Comparison of ENCODE assay signal across 8 cellular contexts in the genomic region with DNA sequence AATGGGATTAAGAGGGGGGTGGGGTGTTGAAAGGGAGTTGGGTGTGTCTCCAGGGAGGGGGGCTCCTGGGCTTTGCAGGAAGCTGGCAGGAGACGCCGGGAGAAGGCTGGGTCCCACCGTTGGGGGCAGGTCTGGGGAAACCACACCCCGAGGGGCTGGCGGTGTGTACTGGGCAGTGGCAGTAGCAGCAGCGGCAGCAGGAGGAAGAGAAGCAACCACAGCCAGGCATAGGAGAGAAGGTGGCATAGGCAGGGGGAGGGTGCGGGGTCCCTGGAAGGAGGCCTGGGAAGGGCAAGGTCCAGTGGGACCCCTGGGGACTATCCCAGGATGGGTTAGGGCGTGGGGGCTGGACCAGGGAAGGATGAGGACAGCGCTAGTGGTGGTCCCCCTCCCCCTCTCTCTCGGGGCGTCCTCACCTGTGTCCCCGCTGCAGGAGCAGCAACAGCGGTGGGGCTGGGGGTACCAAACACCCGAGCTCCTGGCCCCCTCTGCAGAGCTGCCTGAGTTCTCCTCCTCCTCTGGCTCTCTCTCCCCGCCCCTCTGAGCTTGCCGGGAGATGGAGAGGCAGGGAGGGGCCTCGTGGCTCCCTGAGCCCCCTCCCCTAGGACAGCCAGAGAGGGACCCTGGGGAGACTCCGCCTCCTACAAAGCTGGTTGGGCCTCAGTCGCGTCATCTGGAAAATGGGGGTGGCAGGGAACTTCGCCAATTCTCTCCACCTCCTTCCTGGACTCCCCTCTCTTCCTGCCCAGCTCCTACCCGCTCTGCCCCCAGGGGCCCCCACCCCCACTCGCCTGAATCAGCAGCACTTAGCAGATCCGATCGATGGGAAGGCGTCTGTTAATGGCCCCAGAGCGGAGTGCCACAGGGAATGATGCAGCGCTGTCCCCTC. TPM values are rescaled to one million over a fixed set of nuclear protein-coding genes. Genes with fewer than 3 reads are reported as not detected.
DNase-seq lines count a peak whose midpoint lies in the region; ATAC-seq and TF ChIP-seq lines count a peak whose summit lies in the region.

Gene KCND1 (minus strand): TSS at position 520 of the 889 bp plus-strand sequence. CDS start 1,573 bp downstream, outside the sequence.

- H3K9ac ChIP-seq in SK-N-MC (ENCODE audit: insufficient read length), result no peak within 1 kb of the TSS

- H3K36me3 ChIP-seq in SK-N-MC (ENCODE audit: insufficient read depth, low read length), result no peaks in the 10 kb centered on the region; the same call in 1 of the 2 replicates
- H3K36me3 ChIP-seq in esophagus squamous epithelium, result peaks cover 0 to 28% (median 0%) of the 10 kb centered on the region in 3 donors
- H3K36me3 ChIP-seq in muscle layer of duodenum (ENCODE audit: control insufficient read depth in 1 of 2, insufficient read depth in 2 of 2, low read length in 2 of 2), result peaks cover 7 to 9% of the 10 kb centered on the region in 2 donors

- intact Hi-C loops in esophagus squamous epithelium (cut with DNase I), result no loop called here

- TF ChIP-seq CTCF in esophagus squamous epithelium (IDR thresholded peaks at IDR 0.05), result no peak

- DNase-seq in NCI-H82 (lab: John Stamatoyannopoulos, UW), result peak; percentile 67
- no peak for DNase-seq in NCI-H82 treated with DMSO at 0.1 percent for 48 hours (lab: John Stamatoyannopoulos, UW; ENCODE audit: unreplicated experiment)
- peak; percentile 24 for DNase-seq in SK-N-MC (ENCODE audit: low read depth, low spot score)
- DNase-seq in esophagus squamous epithelium (lab: John Stamatoyannopoulos, UW), result no peak
- no peak for DNase-seq in HuH-7.5 (ENCODE audit: low spot score)

- H3K9me3 ChIP-seq in SK-N-MC (ENCODE audit: low read depth, low read length), result no peaks in the 10 kb centered on the region
- no peaks in the 10 kb centered on the region for H3K9me3 ChIP-seq in esophagus squamous epithelium
- H3K9me3 ChIP-seq in muscle layer of duodenum (ENCODE audit: control insufficient read depth in 1 of 2, low read length in 2 of 2), result no peaks in the 10 kb centered on the region

- H3K27ac ChIP-seq in SK-N-MC (peak within 1 kb of the TSS; percentile 57), esophagus squamous epithelium (peak within 1 kb of the TSS in 3 of 4 donors; percentile 7 to 75 (median 48)), muscle layer of duodenum (ENCODE audit: low read length) (no peak within 1 kb of the TSS)

- peaks cover 0 to 15% (median 0%) of the 10 kb centered on the region in 3 donors for H3K4me1 ChIP-seq in esophagus squamous epithelium
- H3K4me1 ChIP-seq in muscle layer of duodenum (ENCODE audit: control insufficient read depth in 1 of 2, insufficient read depth in 2 of 2, low read length in 2 of 2), result peaks cover 0 to 5% of the 10 kb centered on the region in 2 donors

- H3K27me3 ChIP-seq in esophagus squamous epithelium, result no peaks in the 10 kb centered on the region
- no peaks in the 10 kb centered on the region for H3K27me3 ChIP-seq in muscle layer of duodenum (ENCODE audit: low read depth, low read length)

- no peak for ATAC-seq in HG03520 (IDR thresholded peaks at IDR 0.05; ENCODE audit: unreplicated experiment)
- ATAC-seq in GM18867 (IDR thresholded peaks at IDR 0.05; ENCODE audit: unreplicated experiment), result no peak

- 3 to 31% methylated on average over 6 to 16 of the region's 28 CpGs for WGBS in esophagus squamous epithelium, 2 donors

- no peak for TF ChIP-seq POLR2A in esophagus squamous epithelium (IDR thresholded peaks at IDR 0.05)

- H3K4me3 ChIP-seq in SK-N-MC (peak within 1 kb of the TSS; percentile 76), esophagus squamous epithelium (peak within 1 kb of the TSS in 3 of 4 donors; percentile 28 to 52 (median 36)), muscle layer of duodenum (ENCODE audit: low read depth in 1 of 2, low read length in 2 of 2) (peak within 1 kb of the TSS; percentile 46 to 59)

RNA-seq across cellular contexts. Expression of gene KCND1, which starts in this region (rescaled TPM):
- total RNA-seq in esophagus squamous epithelium, result under 1 TPM in 3 of 4 donors, not detected in 1; 0.04 to 0.57 (median 0.53) TPM

Comparison
In these comparisons a context has a peak if more than half of its experiments do, and no peak if none do; other contexts are left out.
1. DNase-seq: peak in NCI-H82 (single experiment) and SK-N-MC (single experiment); none in NCI-H82 treated with DMSO at 0.1 percent for 48 hours (single experiment), esophagus squamous epithelium (single experiment) and HuH-7.5 (single experiment).
2. Peak in every context shown above with its lines, with median percentiles within 50 percentile points of each other: H3K4me3 ChIP-seq.